15 cellular contexts compared by ENCODE assay signal in the genomic region with DNA sequence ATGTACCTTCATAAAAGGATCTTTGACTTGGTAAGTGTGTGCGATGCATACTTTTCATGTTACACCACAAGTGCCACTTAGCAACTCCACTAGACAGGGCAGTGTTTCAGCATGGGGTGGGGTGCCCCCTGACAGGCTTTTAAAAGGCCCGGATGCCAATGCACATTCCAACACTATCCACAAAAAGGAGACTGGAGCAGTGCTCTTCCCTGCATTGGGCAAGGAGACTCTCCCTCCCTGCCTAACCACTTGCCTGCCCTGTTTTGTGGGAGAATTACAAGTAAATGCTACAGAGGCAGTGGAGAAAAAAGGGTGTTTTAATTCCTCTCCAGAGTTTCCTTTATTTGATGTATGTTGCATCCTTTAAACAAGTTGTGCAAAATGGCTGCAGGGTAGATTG. TPM values are rescaled to one million over a fixed set of nuclear protein-coding genes. Genes with fewer than 3 reads are reported as not detected.
A peak's percentile ranks its signal among the peaks of the same experiment; 100 is the strongest.
DNase-seq lines count a peak whose midpoint lies in the region; ATAC-seq and TF ChIP-seq lines count a peak whose summit lies in the region.
"Had no signal": no experiment of that assay in that cellular context is flagged by ENCODE, and none has a peak within 500 bp of the region (broad histone marks: within the 10 kb centered on the region; RNA-seq: fewer than 3 reads in every experiment).

No MANE protein-coding gene starts in this region.

- H3K4me1 Mint-ChIP-seq in osteocyte (ENCODE audit: unreplicated experiment), result peaks cover 81% of the 10 kb centered on the region
- H3K4me1 Mint-ChIP-seq in activated CD4-positive, alpha-beta T cell treated with anti-CD3 and anti-CD28 coated beads, Interleukin-2, amount 10 ng/mL, durations not matched to agents 7 days and 5 days, result peaks cover 3% of the 10 kb centered on the region

- no peaks in the 10 kb centered on the region for H3K9me3 Mint-ChIP-seq in osteocyte (ENCODE audit: unreplicated experiment)
- no peaks in the 10 kb centered on the region for H3K9me3 Mint-ChIP-seq in activated CD4-positive, alpha-beta T cell treated with anti-CD3 and anti-CD28 coated beads, Interleukin-2, amount 10 ng/mL, durations not matched to agents 7 days and 5 days
- H3K9me3 Mint-ChIP-seq: activated CD8-positive, alpha-beta T cell treated with anti-CD3 and anti-CD28 coated beads for 36 hours had no signal

- no peaks in the 10 kb centered on the region for H3K36me3 Mint-ChIP-seq in osteocyte (ENCODE audit: unreplicated experiment)
- H3K36me3 Mint-ChIP-seq in activated CD4-positive, alpha-beta T cell treated with anti-CD3 and anti-CD28 coated beads, Interleukin-2, amount 10 ng/mL, durations not matched to agents 7 days and 5 days (ENCODE audit: low read depth), result no peaks in the 10 kb centered on the region

- H3K4me3 Mint-ChIP-seq in osteocyte (ENCODE audit: unreplicated experiment), result peak overlapping the region; percentile 87
- H3K4me3 Mint-ChIP-seq in activated CD4-positive, alpha-beta T cell treated with anti-CD3 and anti-CD28 coated beads, Interleukin-2, amount 10 ng/mL, durations not matched to agents 7 days and 5 days, result no peak overlapping the region
- H3K4me3 Mint-ChIP-seq: activated CD8-positive, alpha-beta T cell treated with anti-CD3 and anti-CD28 coated beads for 36 hours; B cell had no signal

- no peaks in the 10 kb centered on the region for H3K27me3 Mint-ChIP-seq in osteocyte (ENCODE audit: unreplicated experiment)
- H3K27me3 Mint-ChIP-seq in activated CD4-positive, alpha-beta T cell treated with anti-CD3 and anti-CD28 coated beads, Interleukin-2, amount 10 ng/mL, durations not matched to agents 7 days and 5 days, result peaks cover 44% of the 10 kb centered on the region

- POLR2A ChIA-PET in activated CD4-positive, alpha-beta T cell treated with anti-CD3 and anti-CD28 coated beads, Interleukin-2, amount 10 ng/mL, durations not matched to agents 7 days and 5 days (lab: Charles Lee), result no interaction called here

- TF ChIP-seq CTCF in osteocyte (IDR thresholded peaks at IDR 0.05), result no peak

- intact Hi-C loops in left cardiac atrium (cut with DNase I), result loop anchor here (5.0 to 10.0 kb wide), 4 partner anchors 166 to 652 kb away; no protein-coding TSS in a partner anchor

- no peak for TF ChIP-seq POLR2A in erythroblast (IDR thresholded peaks at IDR 0.05; ENCODE audit: low read length)

- CTCF ChIA-PET in activated CD4-positive, alpha-beta T cell treated with anti-CD3 and anti-CD28 coated beads, Interleukin-2, amount 10 ng/mL, durations not matched to agents 7 days and 5 days (lab: Charles Lee), result no interaction called here

- peak; percentile 50 to 55 for ATAC-seq in left cardiac atrium
- ATAC-seq: activated CD8-positive, alpha-beta T cell treated with anti-CD3 and anti-CD28 coated beads for 36 hours had no signal

- H3K27ac Mint-ChIP-seq in osteocyte (ENCODE audit: unreplicated experiment), result peak overlapping the region; percentile 91
- no peak overlapping the region for H3K27ac Mint-ChIP-seq in activated CD4-positive, alpha-beta T cell treated with anti-CD3 and anti-CD28 coated beads, Interleukin-2, amount 10 ng/mL, durations not matched to agents 7 days and 5 days
- H3K27ac Mint-ChIP-seq: activated CD8-positive, alpha-beta T cell treated with anti-CD3 and anti-CD28 coated beads for 36 hours; B cell had no signal

- DNase-seq in EH (ENCODE audit: low read depth) (peak; percentile 91), SW480 (ENCODE audit: low spot score) (peak; percentile 33), left cardiac atrium (peak; percentile 39), osteocyte (ENCODE audit: extremely low spot score, unreplicated experiment) (no peak), erythroblast (lab: John Stamatoyannopoulos, UW) (no peak), NCI-H524 (lab: John Stamatoyannopoulos, UW) (no peak), RKO (ENCODE audit: low spot score) (no peak)
- DNase-seq in activated CD4-positive, alpha-beta T cell treated with anti-CD3 and anti-CD28 coated beads, Interleukin-2, amount 10 ng/mL, durations not matched to agents 7 days and 5 days, result no peak
- DNase-seq: activated CD8-positive, alpha-beta T cell treated with anti-CD3 and anti-CD28 coated beads for 36 hours; activated effector memory CD4-positive, alpha-beta T cell treated with anti-CD3 and anti-CD28 coated beads, Interleukin-2, amount 50 U/mL, for 16 hours; mucosa of descending colon; NCI-H446 treated with DMSO at 0.1 percent for 48 hours; stimulated activated CD4-positive, alpha-beta T cell treated with anti-CD3 and anti-CD28 coated beads, Interleukin-4, amount 100 ng/mL, for 4 hours; stimulated activated naive CD4-positive, alpha-beta T cell had no signal

RNA-seq across cellular contexts. Expression of gene RARB, which starts 1.7 kb away (rescaled TPM):
- total RNA-seq in left cardiac atrium (10 to 100 TPM; 12.1 to 24.1 TPM), osteocyte (4.8 and 5.0 TPM in 2 replicates)
- total RNA-seq in activated CD4-positive, alpha-beta T cell treated with anti-CD3 and anti-CD28 coated beads, Interleukin-2, amount 10 ng/mL, durations not matched to agents 7 days and 5 days, result not detected
- total RNA-seq: activated CD8-positive, alpha-beta T cell treated with anti-CD3 and anti-CD28 coated beads for 36 hours; B cell had no signal

Comparison
In these comparisons a context has a peak if more than half of its experiments do, and no peak if none do; other contexts are left out.
1. DNase-seq: peak in EH (single experiment), SW480 (single experiment) and left cardiac atrium (single experiment); none in osteocyte (single experiment), erythroblast (0 of 2), activated CD4-positive, alpha-beta T cell treated with anti-CD3 and anti-CD28 coated beads, Interleukin-2, amount 10 ng/mL, durations not matched to agents 7 days and 5 days (single experiment), NCI-H524 (0 of 2) and RKO (single experiment).